In genomic region chr14:32561520-32561919, GRCh38 we compare ENCODE assay signal across 1 cellular context.
TF ChIP-seq lines count a peak whose summit lies in the region.

No MANE protein-coding gene starts in this region.

TF ChIP-seq in GM23338, 12 proteins besides CTCF, POLR2A, EP300 and RAD21 (continued from another document):
- TF ChIP-seq REST (IDR thresholded peaks at IDR 0.05; ENCODE audit: unreplicated experiment) (no peak), STAT1 (IDR thresholded peaks at IDR 0.05; ENCODE audit: unreplicated experiment) (no peak), EZH2phosphoT487 (IDR thresholded peaks at IDR 0.05; ENCODE audit: unreplicated experiment) (no peak), ZNF331 (CRISPR knock-in tag; IDR thresholded peaks at IDR 0.05; ENCODE audit: low read depth) (no peak), CREB1 (CRISPR knock-in tag; IDR thresholded peaks at IDR 0.05; ENCODE audit: low read depth) (no peak), POLR2AphosphoS5 (IDR thresholded peaks at IDR 0.05; ENCODE audit: low read depth) (no peak)
